Comparison of ENCODE assay signal across 11 cellular contexts in the genomic region with DNA sequence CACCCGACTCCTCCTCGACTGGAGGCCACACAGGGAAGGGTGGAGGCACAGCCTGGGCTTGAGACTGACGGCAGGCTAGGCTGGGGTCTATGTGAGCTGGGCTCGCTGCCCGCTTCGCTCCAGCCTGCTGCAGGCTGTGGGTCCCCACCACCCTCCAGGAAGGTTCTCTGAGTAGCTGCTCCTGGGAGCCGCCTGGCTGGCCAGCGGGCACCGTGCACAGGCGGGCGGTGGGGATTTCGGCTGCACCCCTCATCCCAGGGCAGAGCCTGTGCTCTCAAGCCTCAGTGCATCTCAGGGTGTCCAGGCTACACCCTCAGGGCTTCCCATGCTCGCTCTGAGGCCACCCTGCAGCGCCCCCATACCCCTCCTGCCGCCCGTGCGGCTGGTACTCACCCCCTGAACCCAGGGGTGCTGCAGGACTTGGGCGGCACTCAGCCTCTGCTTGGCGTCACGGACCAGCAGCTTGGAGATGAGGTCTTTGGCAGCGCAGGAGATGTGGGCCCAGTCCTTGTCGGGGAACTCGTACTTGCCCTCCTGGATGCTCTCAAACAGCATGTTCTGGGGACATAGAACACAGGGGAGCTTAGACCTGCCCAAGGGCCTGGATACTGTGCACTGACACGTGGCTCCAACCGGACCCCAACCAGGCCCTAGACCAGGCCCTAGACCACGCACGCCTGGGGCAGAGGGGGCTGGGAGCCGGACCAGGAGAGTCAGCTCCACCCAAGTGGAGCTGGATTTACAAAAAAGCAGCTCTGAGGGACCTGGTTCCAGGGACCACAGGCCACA. TPM values are rescaled to one million over a fixed set of nuclear protein-coding genes. Genes with fewer than 3 reads are reported as not detected.
DNase-seq lines count a peak whose midpoint lies in the region; ATAC-seq and TF ChIP-seq lines count a peak whose summit lies in the region.
"Had no signal": no experiment of that assay in that cellular context is flagged by ENCODE, and none has a peak within 500 bp of the region (broad histone marks: within the 10 kb centered on the region; RNA-seq: fewer than 3 reads in every experiment).

No MANE protein-coding gene starts in this region.

- no TSS peak for BruUV-seq in PC-3 (replicated peaks; lab: Mats Ljungman, UMichigan)

- H3K27ac ChIP-seq in breast epithelium, result peak overlapping the region; percentile 96 to 99
- peak overlapping the region; percentile 92 for H3K27ac ChIP-seq in urinary bladder (ENCODE audit: low read depth)
- H3K27ac ChIP-seq in PC-3 (ENCODE audit: low read length), result no peak overlapping the region

- intact Hi-C loops in Right ventricle myocardium superior (cut with DNase I) (no loop called here), Right ventricle myocardium inferior (cut with DNase I) (no loop called here), breast epithelium (cut with DNase I; ENCODE audit: low total_unique reads) (no loop called here), mucosa of descending colon (cut with DNase I, micrococcal nuclease) (no loop called here), PC-3 (cut with micrococcal nuclease) (no loop called here)

- H3K79me2 ChIP-seq in PC-3 (ENCODE audit: low read length), result peaks cover 3% of the 10 kb centered on the region; the same call in 1 of the 2 replicates

- H3K4me2 ChIP-seq in PC-3 (ENCODE audit: low read length), result no peak overlapping the region

- no peak for TF ChIP-seq CTCF in breast epithelium (IDR thresholded peaks at IDR 0.05)
- no peak for TF ChIP-seq CTCF in mucosa of descending colon (IDR thresholded peaks at IDR 0.05)
- TF ChIP-seq CTCF in PC-3 (conservative IDR thresholded peaks at IDR 0.05; ENCODE audit: low read depth, low read length), result no peak

- CTCF ChIA-PET in PC-3 (lab: Charles Lee), result interaction anchor here (0.6 kb wide), 1 partner anchor 50 kb away, joined by 4 read pairs; no protein-coding TSS in a partner anchor

- H3K9me2 ChIP-seq in PC-3 (replicated peaks; ENCODE audit: low read length), result no peaks in the 10 kb centered on the region

- H3K9ac ChIP-seq in PC-3 (ENCODE audit: low read length), result no peak overlapping the region

- H2AFZ ChIP-seq in PC-3 (ENCODE audit: low read length), result no peak overlapping the region

- POLR2A ChIA-PET in PC-3 (lab: Charles Lee; ENCODE audit: unreplicated experiment), result interaction anchor here (0.6 kb wide), 1 partner anchor 26 kb away, joined by 3 read pairs; no protein-coding TSS in a partner anchor

- no peaks in the 10 kb centered on the region for H4K20me1 ChIP-seq in PC-3 (ENCODE audit: low read length)

- H3K9me3 ChIP-seq in breast epithelium (peaks cover under 1 to 2% of the 10 kb centered on the region in 2 donors), mucosa of descending colon (peaks cover 2% of the 10 kb centered on the region), PC-3 (ENCODE audit: low read length) (no peaks in the 10 kb centered on the region)

- peak; percentile 52 for DNase-seq in Right ventricle myocardium superior
- no peak for DNase-seq in Right ventricle myocardium inferior (ENCODE audit: missing footprints)
- no peak for DNase-seq in breast epithelium (ENCODE audit: low spot score in 2 of 2)
- DNase-seq in mucosa of descending colon, result peak in 2 of 3 donors; percentile 35 to 57
- DNase-seq in PC-3, result no peak
- no peak for DNase-seq in stimulated activated CD4-positive, alpha-beta T cell treated with anti-CD3 and anti-CD28 coated beads, Interleukin-15, amount 100 ng/mL, for 24 hours
- DNase-seq in NCI-H526 treated with DMSO at 0.1 percent for 48 hours (lab: John Stamatoyannopoulos, UW), result no peak
- DNase-seq: effector CD8-positive, alpha-beta T cell; Kasumi-1 had no signal

- H3K36me3 ChIP-seq in breast epithelium (no peaks in the 10 kb centered on the region), mucosa of descending colon (ENCODE audit: low read depth) (peaks cover 10% of the 10 kb centered on the region), urinary bladder (ENCODE audit: insufficient read depth) (peaks cover 6% of the 10 kb centered on the region), PC-3 (ENCODE audit: low read depth, low read length) (peaks cover 2% of the 10 kb centered on the region; the same call in 1 of the 2 replicates)

- H3K4me1 ChIP-seq in breast epithelium (peaks cover 25 to 36% of the 10 kb centered on the region in 2 donors), mucosa of descending colon (ENCODE audit: low read depth) (peaks cover 42% of the 10 kb centered on the region), urinary bladder (ENCODE audit: insufficient read depth) (peaks cover 3% of the 10 kb centered on the region), PC-3 (ENCODE audit: insufficient read depth, low read length) (no peaks in the 10 kb centered on the region)

- H3F3A ChIP-seq in PC-3 (ENCODE audit: low read length, unreplicated experiment), result no peaks in the 10 kb centered on the region

- H3K4me3 ChIP-seq in breast epithelium (peak overlapping the region in 1 of 3 donors; percentile 63), mucosa of descending colon (no peak overlapping the region), urinary bladder (ENCODE audit: low read depth, low read length) (no peak overlapping the region), PC-3 (ENCODE audit: low read length) (no peak overlapping the region)

- H3K27me3 ChIP-seq in breast epithelium (no peaks in the 10 kb centered on the region), PC-3 (ENCODE audit: low read length) (no peaks in the 10 kb centered on the region)

- WGBS in urinary bladder, result 87% methylated on average over 28 of the region's 28 CpGs

- no peak for TF ChIP-seq POLR2A in breast epithelium (IDR thresholded peaks at IDR 0.05)

- ATAC-seq in Right ventricle myocardium superior (ENCODE audit: poor library complexity), result no peak
- no peak for ATAC-seq in Right ventricle myocardium inferior
- ATAC-seq in mucosa of descending colon, result no peak
- no peak for ATAC-seq in PC-3

RNA-seq across cellular contexts. Expression of a gene that starts 10.2 kb away (rescaled TPM):
- 238 TPM for total RNA-seq in Right ventricle myocardium superior
- 234 TPM for total RNA-seq in Right ventricle myocardium inferior
- total RNA-seq in breast epithelium, result 100 to 1,000 TPM in 1 of 3 donors, 10 to 100 TPM in 2; 94.7 to 170 (median 97.0) TPM
- total RNA-seq in mucosa of descending colon, result 100 to 1,000 TPM; 252 to 330 (median 304) TPM
- total RNA-seq in urinary bladder, result 21.5 TPM
- 144 TPM for polyA plus RNA-seq in urinary bladder
- 95.4 and 96.8 TPM in 2 replicates for total RNA-seq in PC-3 (2014; rRNA removed)

RNA-seq across cellular contexts. Expression of a gene that starts 25.3 kb away (rescaled TPM):
- total RNA-seq in Right ventricle myocardium superior (56.3 TPM), Right ventricle myocardium inferior (48.7 TPM), breast epithelium (10 to 100 TPM; 52.0 to 67.2 (median 54.4) TPM), mucosa of descending colon (10 to 100 TPM; 66.0 to 82.3 (median 71.5) TPM), urinary bladder (38.0 TPM), PC-3 (2014; rRNA removed) (72.0 and 94.0 TPM in 2 replicates)
- 83.0 TPM for polyA plus RNA-seq in urinary bladder

RNA-seq across cellular contexts. Expression of a gene that starts 55.3 kb away (rescaled TPM):
- total RNA-seq in Right ventricle myocardium superior (15.6 TPM), Right ventricle myocardium inferior (14.3 TPM), breast epithelium (10 to 100 TPM; 18.3 to 45.8 (median 29.2) TPM), mucosa of descending colon (10 to 100 TPM; 39.8 to 76.8 (median 43.7) TPM), urinary bladder (15.9 TPM), PC-3 (2014; rRNA removed) (15.1 and 24.8 TPM in 2 replicates)
- 40.1 TPM for polyA plus RNA-seq in urinary bladder

RNA-seq across cellular contexts. Expression of a gene that starts 55.9 kb away (rescaled TPM):
- total RNA-seq in Right ventricle myocardium superior (1.7 TPM), Right ventricle myocardium inferior (1.4 TPM), breast epithelium (10 to 100 TPM in 1 of 3 donors, 1 to 10 TPM in 2; 3.6 to 12.8 (median 3.7) TPM), mucosa of descending colon (1 to 10 TPM; 2.2 to 5.3 (median 3.4) TPM), urinary bladder (1.5 TPM), PC-3 (2014; rRNA removed) (1.0 and 3.6 TPM in 2 replicates)
- 9.2 TPM for polyA plus RNA-seq in urinary bladder
- total RNA-seq: Daoy had no signal

Comparison
In these comparisons a context has a peak if more than half of its experiments do, and no peak if none do; other contexts are left out.
1. DNase-seq: peak in Right ventricle myocardium superior (single experiment) and mucosa of descending colon (2 of 3); none in Right ventricle myocardium inferior (single experiment), breast epithelium (0 of 2), PC-3 (single experiment), stimulated activated CD4-positive, alpha-beta T cell treated with anti-CD3 and anti-CD28 coated beads, Interleukin-15, amount 100 ng/mL, for 24 hours (single experiment) and NCI-H526 treated with DMSO at 0.1 percent for 48 hours (single experiment).